Comparison of ENCODE assay signal across 14 cellular contexts in the genomic region with DNA sequence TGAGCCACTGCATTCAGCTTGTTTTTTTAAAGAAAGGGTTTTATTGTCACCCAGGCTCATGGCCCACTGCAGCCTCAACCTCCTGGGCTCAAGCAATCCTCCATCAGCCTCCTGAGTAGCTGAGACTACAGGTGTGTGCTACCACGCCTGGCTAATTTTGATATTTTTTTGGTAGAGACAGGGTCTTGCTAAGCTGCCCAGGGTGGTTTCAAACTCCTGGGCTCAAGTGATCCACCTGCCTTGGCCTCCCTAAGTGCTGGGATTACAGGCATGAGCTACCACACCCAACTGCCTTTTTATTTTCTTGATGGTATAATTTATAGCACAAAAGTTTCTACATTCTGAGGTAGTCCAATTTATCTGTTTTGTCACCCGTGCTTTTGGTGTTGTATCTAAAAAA.
"Had no signal": no experiment of that assay in that cellular context is flagged by ENCODE, and none has a peak within 500 bp of the region (broad histone marks: within the 10 kb centered on the region; RNA-seq: fewer than 3 reads in every experiment).

No MANE protein-coding gene starts in this region.

- H3K36me3 Mint-ChIP-seq: activated CD4-positive, alpha-beta memory T cell treated with anti-CD3 and anti-CD28 coated beads for 36 hours; activated naive CD4-positive, alpha-beta T cell treated with anti-CD3 and anti-CD28 coated beads, Interleukin-2, amount 50 U/mL, for 72 hours; memory B cell; naive B cell had no signal

- H3K27ac ChIP-seq: foreskin keratinocyte, left lung, testis had no signal

- DNase-seq: activated CD4-positive, alpha-beta memory T cell treated with anti-CD3 and anti-CD28 coated beads for 36 hours; activated effector memory CD4-positive, alpha-beta T cell treated with anti-CD3 and anti-CD28 coated beads, Interleukin-2, amount 50 U/mL, for 16 hours; activated T-cell treated with anti-CD3 and anti-CD28 coated beads, Interleukin-2, amount 50 U/mL, for 4 hours; foreskin keratinocyte; left lung; naive B cell; stimulated activated CD4-positive, alpha-beta T cell treated with anti-CD3 and anti-CD28 coated beads, Interleukin-12 subunit alpha, Interleukin-12 subunit beta, amount 100 ng/mL, for 4 hours; stimulated activated naive CD8-positive, alpha-beta T cell treated with anti-CD3 and anti-CD28 coated beads, Interleukin-15, Interleukin-2, amounts not matched to agents 100 U/mL and 50 U/mL, for 24 hours; SW 1271; testis had no signal

- H3K4me3 Mint-ChIP-seq: activated CD4-positive, alpha-beta memory T cell treated with anti-CD3 and anti-CD28 coated beads for 36 hours; activated T-cell treated with anti-CD3 and anti-CD28 coated beads, Interleukin-2, amount 50 U/mL, for 4 hours; memory B cell; naive B cell; T-helper 2 cell treated with Interferon-gamma antibody and Interleukin-4, amounts not matched to agents 5 μg/mL and 100 μg/mL, for 36 hours had no signal

- H3K27me3 ChIP-seq: foreskin keratinocyte, left lung, testis had no signal

- H3K36me3 ChIP-seq: left lung had no signal

- FAIRE-seq: urothelium cell line had no signal

- ATAC-seq: activated naive CD4-positive, alpha-beta T cell treated with anti-CD3 and anti-CD28 coated beads, Interleukin-2, amount 50 U/mL, for 72 hours; activated T-cell treated with anti-CD3 and anti-CD28 coated beads, Interleukin-2, amount 50 U/mL, for 4 hours; foreskin keratinocyte; stimulated activated naive CD8-positive, alpha-beta T cell treated with anti-CD3 and anti-CD28 coated beads, Interleukin-15, Interleukin-2, amounts not matched to agents 100 U/mL and 50 U/mL, for 24 hours had no signal

- H3K27me3 Mint-ChIP-seq: activated CD4-positive, alpha-beta memory T cell treated with anti-CD3 and anti-CD28 coated beads for 36 hours; memory B cell; naive B cell had no signal

- H3K9me3 ChIP-seq: left lung, testis had no signal

- H3K4me1 ChIP-seq: foreskin keratinocyte, left lung, testis had no signal

- H3K27ac Mint-ChIP-seq: activated CD4-positive, alpha-beta memory T cell treated with anti-CD3 and anti-CD28 coated beads for 36 hours; activated naive CD4-positive, alpha-beta T cell treated with anti-CD3 and anti-CD28 coated beads, Interleukin-2, amount 50 U/mL, for 72 hours; memory B cell; T-helper 2 cell treated with Interferon-gamma antibody and Interleukin-4, amounts not matched to agents 5 μg/mL and 100 μg/mL, for 36 hours had no signal

- H3K4me3 ChIP-seq: left lung, testis had no signal

- H3K9me3 Mint-ChIP-seq: activated CD4-positive, alpha-beta memory T cell treated with anti-CD3 and anti-CD28 coated beads for 36 hours; activated naive CD4-positive, alpha-beta T cell treated with anti-CD3 and anti-CD28 coated beads, Interleukin-2, amount 50 U/mL, for 72 hours; activated T-cell treated with anti-CD3 and anti-CD28 coated beads, Interleukin-2, amount 50 U/mL, for 4 hours; memory B cell; naive B cell; T-helper 2 cell treated with Interferon-gamma antibody and Interleukin-4, amounts not matched to agents 5 μg/mL and 100 μg/mL, for 36 hours had no signal
